1 cellular context compared by ENCODE assay signal in genomic region chr6:132213732-132214131, GRCh38.
TF ChIP-seq lines count a peak whose summit lies in the region.

No MANE protein-coding gene starts in this region.

TF ChIP-seq in SK-N-SH treated with all-trans-retinoic acid at 6 μM for 48 hours, 23 proteins besides CTCF, POLR2A, EP300 and RAD21 (continued from another document):
- TF ChIP-seq CREB5 (CRISPR knock-in tag; IDR thresholded peaks at IDR 0.05; ENCODE audit: low read depth): no peak
- no peak for TF ChIP-seq RARB (CRISPR knock-in tag; IDR thresholded peaks at IDR 0.05)
- no peak for TF ChIP-seq CSRNP3 (CRISPR knock-in tag; IDR thresholded peaks at IDR 0.05)
- no peak for TF ChIP-seq ZFP3 (CRISPR knock-in tag; IDR thresholded peaks at IDR 0.05)
